20 cellular contexts compared by ENCODE assay signal in the genomic region with DNA sequence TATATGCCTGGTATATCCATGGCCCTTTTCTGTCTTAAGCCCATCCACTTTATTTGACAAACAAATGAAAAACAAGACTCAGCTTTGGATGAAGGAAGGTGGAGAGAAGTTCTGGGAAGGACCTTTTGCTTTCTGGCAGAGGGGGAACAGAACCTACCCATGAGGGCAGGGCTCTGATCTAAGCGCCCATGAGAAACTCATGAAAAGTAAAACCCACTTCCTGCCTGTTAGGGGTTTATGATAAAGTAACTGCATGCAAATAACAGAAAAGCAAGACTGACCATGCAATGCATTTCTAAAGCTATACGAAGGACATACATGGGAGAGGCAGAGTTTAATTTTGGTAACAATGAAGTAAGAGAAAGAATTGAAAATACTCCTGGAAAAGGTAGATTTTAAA.
"Had no signal": no experiment of that assay in that cellular context is flagged by ENCODE, and none has a peak within 500 bp of the region (broad histone marks: within the 10 kb centered on the region; RNA-seq: fewer than 3 reads in every experiment).

No MANE protein-coding gene starts in this region.

- H3K4me3 Mint-ChIP-seq: activated CD4-positive, alpha-beta T cell treated with anti-CD3 and anti-CD28 coated beads for 36 hours; activated naive CD4-positive, alpha-beta T cell treated with anti-CD3 and anti-CD28 coated beads for 36 hours; activated naive CD8-positive, alpha-beta T cell treated with anti-CD3 and anti-CD28 coated beads, Interleukin-2, amount 10 ng/mL, durations not matched to agents 7 days and 5 days; activated T-cell treated with anti-CD3 and anti-CD28 coated beads, Interleukin-2, amount 50 U/mL, for 72 hours; central memory CD8-positive, alpha-beta T cell; effector memory CD8-positive, alpha-beta T cell; mesothelial cell of epicardium; nephron; stimulated activated naive CD8-positive, alpha-beta T cell treated with anti-CD3 and anti-CD28 coated beads, Interleukin-15, Interleukin-2, amounts not matched to agents 100 ng/mL and 50 ng/mL, for 24 hours; WTC11 had no signal

- ATAC-seq: activated CD4-positive, alpha-beta T cell treated with anti-CD3 and anti-CD28 coated beads for 36 hours; activated T-cell treated with anti-CD3 and anti-CD28 coated beads, Interleukin-2, amount 50 U/mL, for 72 hours; effector memory CD8-positive, alpha-beta T cell; esophagus mucosa; right cardiac atrium; WTC11 had no signal

- DNase-seq: activated CD4-positive, alpha-beta T cell treated with anti-CD3 and anti-CD28 coated beads for 36 hours; activated CD4-positive, alpha-beta T cell treated with anti-CD3 and anti-CD28 coated beads, Interleukin-2, amount 50 U/mL, for 48 hours; activated effector memory CD4-positive, alpha-beta T cell treated with Interleukin-2 at 50 U/mL for 16 hours; activated naive CD4-positive, alpha-beta T cell treated with anti-CD3 and anti-CD28 coated beads for 36 hours; activated naive CD8-positive, alpha-beta T cell treated with anti-CD3 and anti-CD28 coated beads, Interleukin-2, amount 10 ng/mL, durations not matched to agents 7 days and 5 days; activated T-cell treated with anti-CD3 and anti-CD28 coated beads, Interleukin-2, amount 50 U/mL, for 72 hours; amniotic stem cell; effector memory CD8-positive, alpha-beta T cell; hippocampal formation; left ventricle myocardium inferior; right cardiac atrium; stimulated activated CD4-positive, alpha-beta T cell treated with anti-CD3 and anti-CD28 coated beads, Interleukin-4, amount 100 ng/mL, for 4 hours; T-helper 9 cell; tibial artery had no signal

- H3K9me3 Mint-ChIP-seq: activated naive CD4-positive, alpha-beta T cell treated with anti-CD3 and anti-CD28 coated beads for 36 hours; activated naive CD8-positive, alpha-beta T cell treated with anti-CD3 and anti-CD28 coated beads, Interleukin-2, amount 10 ng/mL, durations not matched to agents 7 days and 5 days; activated T-cell treated with anti-CD3 and anti-CD28 coated beads, Interleukin-2, amount 50 U/mL, for 72 hours; central memory CD8-positive, alpha-beta T cell; effector memory CD8-positive, alpha-beta T cell; mesothelial cell of epicardium; nephron had no signal

- H3K27ac Mint-ChIP-seq: activated CD4-positive, alpha-beta T cell treated with anti-CD3 and anti-CD28 coated beads for 36 hours; activated naive CD4-positive, alpha-beta T cell treated with anti-CD3 and anti-CD28 coated beads for 36 hours; activated naive CD8-positive, alpha-beta T cell treated with anti-CD3 and anti-CD28 coated beads, Interleukin-2, amount 10 ng/mL, durations not matched to agents 7 days and 5 days; activated T-cell treated with anti-CD3 and anti-CD28 coated beads, Interleukin-2, amount 50 U/mL, for 72 hours; effector memory CD8-positive, alpha-beta T cell; mesothelial cell of epicardium; nephron; stimulated activated naive CD8-positive, alpha-beta T cell treated with anti-CD3 and anti-CD28 coated beads, Interleukin-15, Interleukin-2, amounts not matched to agents 100 ng/mL and 50 ng/mL, for 24 hours; WTC11 had no signal

- H3K36me3 Mint-ChIP-seq: activated naive CD8-positive, alpha-beta T cell treated with anti-CD3 and anti-CD28 coated beads, Interleukin-2, amount 10 ng/mL, durations not matched to agents 7 days and 5 days; mesothelial cell of epicardium; WTC11 had no signal

- H3K4me1 Mint-ChIP-seq: mesothelial cell of epicardium, nephron had no signal
